ENCODE assay signal across 23 cellular contexts in the genomic region with DNA sequence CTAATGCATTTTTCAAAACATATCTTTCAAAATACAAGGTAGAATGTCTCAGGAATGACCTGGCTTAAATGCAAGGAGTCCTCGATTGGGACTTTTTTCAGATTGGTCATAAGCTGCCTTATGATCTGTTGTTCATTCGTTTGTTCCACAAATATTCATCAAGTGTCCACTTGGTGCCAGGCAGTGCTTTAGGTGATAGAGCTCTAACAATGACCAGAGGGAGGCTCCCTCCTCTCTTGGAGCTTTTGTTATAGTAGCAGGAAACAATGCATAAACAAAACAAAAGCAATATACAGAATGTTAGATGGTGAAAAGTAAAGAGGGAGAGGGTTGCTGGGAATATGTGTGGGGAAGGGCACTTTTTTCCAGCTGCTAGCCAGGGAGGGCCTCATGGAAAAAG.
DNase-seq lines count a peak whose midpoint lies in the region; ATAC-seq and TF ChIP-seq lines count a peak whose summit lies in the region.
"Had no signal": no experiment of that assay in that cellular context is flagged by ENCODE, and none has a peak within 500 bp of the region (broad histone marks: within the 10 kb centered on the region; RNA-seq: fewer than 3 reads in every experiment).

No MANE protein-coding gene starts in this region.

- peak overlapping the region; percentile 64 for H3K27ac Mint-ChIP-seq in activated CD4-positive, alpha-beta memory T cell treated with anti-CD3 and anti-CD28 coated beads, Interleukin-2, amount 10 ng/mL, durations not matched to agents 7 days and 5 days
- no peak overlapping the region for H3K27ac Mint-ChIP-seq in activated CD4-positive, alpha-beta memory T cell treated with anti-CD3 and anti-CD28 coated beads for 36 hours
- peak overlapping the region; percentile 78 for H3K27ac Mint-ChIP-seq in activated naive CD8-positive, alpha-beta T cell treated with anti-CD3 and anti-CD28 coated beads, Interleukin-2, amount 50 U/mL, for 24 hours
- H3K27ac Mint-ChIP-seq in nephron (peak overlapping the region in 2 of 3 experiments; percentile 40 to 51), progenitor cell of endocrine pancreas (no peak overlapping the region)
- H3K27ac Mint-ChIP-seq: type B pancreatic cell had no signal

- no peaks in the 10 kb centered on the region for H3K27me3 Mint-ChIP-seq in activated CD4-positive, alpha-beta memory T cell treated with anti-CD3 and anti-CD28 coated beads, Interleukin-2, amount 10 ng/mL, durations not matched to agents 7 days and 5 days
- no peaks in the 10 kb centered on the region for H3K27me3 Mint-ChIP-seq in activated CD4-positive, alpha-beta memory T cell treated with anti-CD3 and anti-CD28 coated beads for 36 hours
- no peaks in the 10 kb centered on the region for H3K27me3 Mint-ChIP-seq in activated naive CD8-positive, alpha-beta T cell treated with anti-CD3 and anti-CD28 coated beads, Interleukin-2, amount 50 U/mL, for 24 hours
- H3K27me3 Mint-ChIP-seq in nephron (ENCODE audit: low read depth) (peaks cover 12% of the 10 kb centered on the region), progenitor cell of endocrine pancreas (no peaks in the 10 kb centered on the region)
- H3K27me3 Mint-ChIP-seq: activated naive CD4-positive, alpha-beta T cell treated with anti-CD3 and anti-CD28 coated beads, Interleukin-2, amount 10 ng/mL, durations not matched to agents 7 days and 5 days; stimulated activated naive CD8-positive, alpha-beta T cell treated with anti-CD3 and anti-CD28 coated beads, Interleukin-15, Interleukin-2, amounts not matched to agents 100 ng/mL and 50 ng/mL, for 24 hours; type B pancreatic cell had no signal

- POLR2A ChIA-PET in activated CD4-positive, alpha-beta memory T cell treated with anti-CD3 and anti-CD28 coated beads, Interleukin-2, amount 10 ng/mL, durations not matched to agents 7 days and 5 days (lab: Charles Lee): no interaction called here
- POLR2A ChIA-PET in activated CD4-positive, alpha-beta memory T cell treated with anti-CD3 and anti-CD28 coated beads for 36 hours (lab: Charles Lee): no interaction called here

- no peak for DNase-seq in activated CD4-positive, alpha-beta memory T cell treated with anti-CD3 and anti-CD28 coated beads, Interleukin-2, amount 10 ng/mL, durations not matched to agents 7 days and 5 days
- DNase-seq in activated CD4-positive, alpha-beta memory T cell treated with anti-CD3 and anti-CD28 coated beads for 36 hours: no peak
- DNase-seq in activated naive CD8-positive, alpha-beta T cell treated with anti-CD3 and anti-CD28 coated beads, Interleukin-2, amount 50 U/mL, for 24 hours: no peak
- DNase-seq in stimulated activated naive CD4-positive, alpha-beta T cell (lab: John Stamatoyannopoulos, UW): no peak
- DNase-seq in NCI-H2196 treated with DMSO at 0.1 percent for 48 hours (lab: John Stamatoyannopoulos, UW; ENCODE audit: unreplicated experiment) (no peak), progenitor cell of endocrine pancreas (ENCODE audit: low spot score, unreplicated experiment) (no peak)
- DNase-seq: activated CD4-positive, CD25-positive, alpha-beta regulatory T cell; activated CD8-positive, alpha-beta memory T cell treated with anti-CD3 and anti-CD28 coated beads, Interleukin-2, amount 50 U/mL, for 4 hours; body of pancreas; foreskin melanocyte; hypothalamus; kidney; NCI-H1048; NCI-H2081; NCI-H510A treated with DMSO at 0.1 percent for 48 hours; right cardiac atrium; SIG-M5 had no signal

- intact Hi-C loops in activated CD4-positive, alpha-beta memory T cell treated with anti-CD3 and anti-CD28 coated beads for 36 hours (cut with micrococcal nuclease): no loop called here

- peaks cover 26% of the 10 kb centered on the region for H3K4me1 Mint-ChIP-seq in activated CD4-positive, alpha-beta memory T cell treated with anti-CD3 and anti-CD28 coated beads, Interleukin-2, amount 10 ng/mL, durations not matched to agents 7 days and 5 days
- peaks cover 15% of the 10 kb centered on the region for H3K4me1 Mint-ChIP-seq in activated CD4-positive, alpha-beta memory T cell treated with anti-CD3 and anti-CD28 coated beads for 36 hours (ENCODE audit: low read depth)
- peaks cover 13% of the 10 kb centered on the region for H3K4me1 Mint-ChIP-seq in activated naive CD8-positive, alpha-beta T cell treated with anti-CD3 and anti-CD28 coated beads, Interleukin-2, amount 50 U/mL, for 24 hours
- H3K4me1 Mint-ChIP-seq in nephron: peaks cover 6% of the 10 kb centered on the region
- H3K4me1 Mint-ChIP-seq in progenitor cell of endocrine pancreas (ENCODE audit: low read depth): no peaks in the 10 kb centered on the region

- ATAC-seq in HG02759 (IDR thresholded peaks at IDR 0.05; ENCODE audit: unreplicated experiment): peak; percentile 9
- no peak for ATAC-seq in activated naive CD8-positive, alpha-beta T cell treated with anti-CD3 and anti-CD28 coated beads, Interleukin-2, amount 50 U/mL, for 24 hours
- ATAC-seq: A549, body of pancreas had no signal

- no peak for TF ChIP-seq CTCF in nephron (IDR thresholded peaks at IDR 0.05; ENCODE audit: unreplicated experiment in 3 of 3)
- no peak for TF ChIP-seq CTCF in progenitor cell of endocrine pancreas (IDR thresholded peaks at IDR 0.05; ENCODE audit: unreplicated experiment)

- CTCF ChIA-PET in activated CD4-positive, alpha-beta memory T cell treated with anti-CD3 and anti-CD28 coated beads, Interleukin-2, amount 10 ng/mL, durations not matched to agents 7 days and 5 days (lab: Charles Lee): interaction anchor here (0.7 to 1.0 kb wide), 2 partner anchors 11 to 14 kb away, joined by 3 read pairs; no protein-coding TSS in a partner anchor
- CTCF ChIA-PET in activated CD4-positive, alpha-beta memory T cell treated with anti-CD3 and anti-CD28 coated beads for 36 hours (lab: Charles Lee): no interaction called here

- no peaks in the 10 kb centered on the region for H3K9me3 Mint-ChIP-seq in activated CD4-positive, alpha-beta memory T cell treated with anti-CD3 and anti-CD28 coated beads, Interleukin-2, amount 10 ng/mL, durations not matched to agents 7 days and 5 days
- H3K9me3 Mint-ChIP-seq in activated CD4-positive, alpha-beta memory T cell treated with anti-CD3 and anti-CD28 coated beads for 36 hours: no peaks in the 10 kb centered on the region
- H3K9me3 Mint-ChIP-seq in activated naive CD8-positive, alpha-beta T cell treated with anti-CD3 and anti-CD28 coated beads, Interleukin-2, amount 50 U/mL, for 24 hours: no peaks in the 10 kb centered on the region
- no peaks in the 10 kb centered on the region for H3K9me3 Mint-ChIP-seq in nephron
- H3K9me3 Mint-ChIP-seq in progenitor cell of endocrine pancreas (ENCODE audit: low read depth): no peaks in the 10 kb centered on the region
- H3K9me3 Mint-ChIP-seq: activated naive CD4-positive, alpha-beta T cell treated with anti-CD3 and anti-CD28 coated beads, Interleukin-2, amount 10 ng/mL, durations not matched to agents 7 days and 5 days; stimulated activated naive CD8-positive, alpha-beta T cell treated with anti-CD3 and anti-CD28 coated beads, Interleukin-15, Interleukin-2, amounts not matched to agents 100 ng/mL and 50 ng/mL, for 24 hours; type B pancreatic cell had no signal

- H3K36me3 Mint-ChIP-seq in activated CD4-positive, alpha-beta memory T cell treated with anti-CD3 and anti-CD28 coated beads, Interleukin-2, amount 10 ng/mL, durations not matched to agents 7 days and 5 days (ENCODE audit: low read depth): peaks cover 47% of the 10 kb centered on the region
- peaks cover 16% of the 10 kb centered on the region for H3K36me3 Mint-ChIP-seq in activated CD4-positive, alpha-beta memory T cell treated with anti-CD3 and anti-CD28 coated beads for 36 hours
- H3K36me3 Mint-ChIP-seq in activated naive CD8-positive, alpha-beta T cell treated with anti-CD3 and anti-CD28 coated beads, Interleukin-2, amount 50 U/mL, for 24 hours (ENCODE audit: low read depth): peaks cover 34% of the 10 kb centered on the region
- H3K36me3 Mint-ChIP-seq in nephron (ENCODE audit: low read depth) (no peaks in the 10 kb centered on the region), progenitor cell of endocrine pancreas (ENCODE audit: insufficient read depth) (no peaks in the 10 kb centered on the region)

- no peak overlapping the region for H3K4me3 Mint-ChIP-seq in activated CD4-positive, alpha-beta memory T cell treated with anti-CD3 and anti-CD28 coated beads, Interleukin-2, amount 10 ng/mL, durations not matched to agents 7 days and 5 days
- no peak overlapping the region for H3K4me3 Mint-ChIP-seq in activated CD4-positive, alpha-beta memory T cell treated with anti-CD3 and anti-CD28 coated beads for 36 hours
- peak overlapping the region; percentile 4 for H3K4me3 Mint-ChIP-seq in activated naive CD8-positive, alpha-beta T cell treated with anti-CD3 and anti-CD28 coated beads, Interleukin-2, amount 50 U/mL, for 24 hours
- H3K4me3 Mint-ChIP-seq in nephron: no peak overlapping the region
- no peak overlapping the region for H3K4me3 Mint-ChIP-seq in progenitor cell of endocrine pancreas (ENCODE audit: low read depth)
- H3K4me3 Mint-ChIP-seq: activated naive CD4-positive, alpha-beta T cell treated with anti-CD3 and anti-CD28 coated beads, Interleukin-2, amount 10 ng/mL, durations not matched to agents 7 days and 5 days; stimulated activated naive CD8-positive, alpha-beta T cell treated with anti-CD3 and anti-CD28 coated beads, Interleukin-15, Interleukin-2, amounts not matched to agents 100 ng/mL and 50 ng/mL, for 24 hours; type B pancreatic cell had no signal

Comparison
In these comparisons a context has a peak if more than half of its experiments do, and no peak if none do; other contexts are left out.
1. H3K27ac Mint-ChIP-seq: peak in activated CD4-positive, alpha-beta memory T cell treated with anti-CD3 and anti-CD28 coated beads, Interleukin-2, amount 10 ng/mL, durations not matched to agents 7 days and 5 days (single experiment), activated naive CD8-positive, alpha-beta T cell treated with anti-CD3 and anti-CD28 coated beads, Interleukin-2, amount 50 U/mL, for 24 hours (single experiment) and nephron (2 of 3); none in activated CD4-positive, alpha-beta memory T cell treated with anti-CD3 and anti-CD28 coated beads for 36 hours (single experiment) and progenitor cell of endocrine pancreas (single experiment).